In genomic region chr5:120258123-120258522, GRCh38 we compare ENCODE assay signal across 9 cellular contexts.
DNase-seq lines count a peak whose midpoint lies in the region; ATAC-seq and TF ChIP-seq lines count a peak whose summit lies in the region.
"Had no signal": no experiment of that assay in that cellular context is flagged by ENCODE, and none has a peak within 500 bp of the region (broad histone marks: within the 10 kb centered on the region; RNA-seq: fewer than 3 reads in every experiment).

No MANE protein-coding gene starts in this region.

- 54% methylated on average over 4 of the region's 4 CpGs for WGBS in liver
- WGBS in H9 (ENCODE audit: extremely low coverage, insufficient read length, low lambda C conversion rate), result no CpG with 5 or more reads among the region's 4 CpGs

- H3K23me2 ChIP-seq in H9 (ENCODE audit: insufficient read length, low read depth, low read length, poor library complexity, severe bottlenecking), result no peaks in the 10 kb centered on the region

- peak overlapping the region in 1 of 2 donors; percentile 20 for H3K27ac ChIP-seq in liver (ENCODE audit: low read depth in 1 of 2, low read length in 2 of 2)
- no peak overlapping the region for H3K27ac ChIP-seq in H9 (ENCODE audit: insufficient read length, low read depth, low read length)
- H3K27ac ChIP-seq in Peyer's patch, result no peak overlapping the region

- H3K4me3 ChIP-seq in liver (ENCODE audit: low read depth in 1 of 3, low read length in 3 of 3), result no peak overlapping the region
- no peak overlapping the region for H3K4me3 ChIP-seq in Peyer's patch

- no peak overlapping the region for H4K91ac ChIP-seq in H9 (ENCODE audit: insufficient read length, low read depth, low read length)

- H4K5ac ChIP-seq in H9 (ENCODE audit: insufficient read length, low read depth, low read length), result no peak overlapping the region

- H3K79me2 ChIP-seq in H9 (ENCODE audit: insufficient read depth, low read length), result no peaks in the 10 kb centered on the region

- H3T11ph ChIP-seq in H9 (ENCODE audit: low read length), result no peak overlapping the region

- DNase-seq in GF-D8 (lab: John Stamatoyannopoulos, UW) (peak; percentile 65), UCSD-AML1 (lab: John Stamatoyannopoulos, UW; ENCODE audit: unreplicated experiment) (peak; percentile 6), islet precursor cell (no peak), H9 (no peak), Peyer's patch (no peak)
- no peak for DNase-seq in effector CD8-positive, alpha-beta T cell (lab: John Stamatoyannopoulos, UW)
- DNase-seq: T-helper 17 cell had no signal

- H2BK15ac ChIP-seq in H9 (ENCODE audit: low read depth, low read length), result no peak overlapping the region

- no peak overlapping the region for H4K8ac ChIP-seq in H9 (replicated peaks; ENCODE audit: insufficient read length, low read depth, low read length)

- H3K9ac ChIP-seq in liver (ENCODE audit: low read depth in 1 of 2, low read length in 2 of 2) (no peak overlapping the region), H9 (ENCODE audit: extremely low read depth, insufficient read length, low read length) (no peak overlapping the region)

- ATAC-seq in HG03378 (IDR thresholded peaks at IDR 0.05; ENCODE audit: unreplicated experiment), result peak; percentile 50
- ATAC-seq: T-helper 17 cell had no signal

- H3K27me3 ChIP-seq in liver (ENCODE audit: control insufficient read depth in 4 of 4, insufficient read depth in 4 of 4, low read length in 3 of 4) (peaks cover 0 to 2% (median 0%) of the 10 kb centered on the region in 4 donors), H9 (ENCODE audit: insufficient read depth, low read length) (no peaks in the 10 kb centered on the region), Peyer's patch (no peaks in the 10 kb centered on the region)

- H3K36me3 ChIP-seq in liver (ENCODE audit: control insufficient read depth in 4 of 4, insufficient read depth in 3 of 4, low read depth in 1 of 4, low read length in 3 of 4) (no peaks in the 10 kb centered on the region), Peyer's patch (no peaks in the 10 kb centered on the region)

- H3K9me3 ChIP-seq in liver (ENCODE audit: control insufficient read depth in 4 of 4, low read length in 3 of 4) (no peaks in the 10 kb centered on the region), H9 (ENCODE audit: control insufficient read depth, low read depth, low read length) (no peaks in the 10 kb centered on the region), Peyer's patch (no peaks in the 10 kb centered on the region)

- no peak overlapping the region for H2AFZ ChIP-seq in H9 (ENCODE audit: low read length)

- H3K18ac ChIP-seq in H9 (ENCODE audit: insufficient read length, low read depth, low read length), result no peak overlapping the region

- no peak overlapping the region for H3K14ac ChIP-seq in H9 (ENCODE audit: insufficient read depth, low read length)

- H2BK5ac ChIP-seq in H9 (ENCODE audit: insufficient read length, low read length), result no peak overlapping the region

- no peak overlapping the region for H2BK120ac ChIP-seq in H9 (ENCODE audit: low read depth, low read length, poor library complexity, severe bottlenecking)

- TF ChIP-seq RAD21 in liver (IDR thresholded peaks at IDR 0.05), result no peak

- H3K27ac Mint-ChIP-seq in H9, result no peak overlapping the region
- H3K27ac Mint-ChIP-seq: T-helper 17 cell had no signal

- H3K4me3 Mint-ChIP-seq in H9, result no peak overlapping the region
- H3K4me3 Mint-ChIP-seq: T-helper 17 cell had no signal

- no peak overlapping the region for H2BK20ac ChIP-seq in H9 (ENCODE audit: low read depth, low read length, poor library complexity, severe bottlenecking)

- H3K9me3 Mint-ChIP-seq in H9, result no peaks in the 10 kb centered on the region

- H3K4me2 ChIP-seq in H9 (ENCODE audit: insufficient read depth, insufficient read length, low read length), result no peak overlapping the region

- no peak overlapping the region for H2AK5ac ChIP-seq in H9 (ENCODE audit: insufficient read length, low read length)

- H3K4me1 Mint-ChIP-seq in H9, result peaks cover 17 to 18% of the 10 kb centered on the region in 2 experiments
- H3K4me1 Mint-ChIP-seq: T-helper 17 cell had no signal

- H3K79me1 ChIP-seq in H9 (ENCODE audit: insufficient read depth, low read depth, low read length, poor library complexity, severe bottlenecking), result no peaks in the 10 kb centered on the region

- no peak overlapping the region for H3K23ac ChIP-seq in H9 (ENCODE audit: insufficient read length, low read depth, low read length)

- H4K20me1 ChIP-seq in H9 (ENCODE audit: control insufficient read depth, insufficient read depth, insufficient read length), result no peaks in the 10 kb centered on the region

- no peak for TF ChIP-seq POLR2A in Peyer's patch (IDR thresholded peaks at IDR 0.05)

- no peak overlapping the region for H2BK12ac ChIP-seq in H9 (ENCODE audit: insufficient read length, low read depth, low read length)

- no peak overlapping the region for H3K56ac ChIP-seq in H9 (ENCODE audit: insufficient read length, low read depth, low read length)

- H3K36me3 Mint-ChIP-seq in H9 (ENCODE audit: insufficient read depth in 1 of 3, low read depth in 3 of 3), result no peaks in the 10 kb centered on the region

- no peak overlapping the region for H3K4ac ChIP-seq in H9 (ENCODE audit: low read depth, low read length)

- no peaks in the 10 kb centered on the region for H3K4me1 ChIP-seq in liver (ENCODE audit: control insufficient read depth in 4 of 4, insufficient read depth in 4 of 4, low read length in 3 of 4)
- H3K4me1 ChIP-seq in H9 (ENCODE audit: insufficient read depth, low read length), result no peaks in the 10 kb centered on the region
- no peaks in the 10 kb centered on the region for H3K4me1 ChIP-seq in Peyer's patch

- no peaks in the 10 kb centered on the region for H3K27me3 Mint-ChIP-seq in H9 (ENCODE audit: low read depth)
- H3K27me3 Mint-ChIP-seq: T-helper 17 cell had no signal

- TF ChIP-seq CTCF in liver (IDR thresholded peaks at IDR 0.05; ENCODE audit: low read depth, low read length, missing input control) (no peak), H9 (conservative IDR thresholded peaks at IDR 0.05) (no peak), Peyer's patch (IDR thresholded peaks at IDR 0.05) (no peak)

TF ChIP-seq in liver, 16 proteins besides CTCF, POLR2A, EP300 and RAD21:
- TF ChIP-seq NR2F2 (IDR thresholded peaks at IDR 0.05) (peak; percentile 82), YY1 (IDR thresholded peaks at IDR 0.05) (no peak), ATF3 (IDR thresholded peaks at IDR 0.05) (no peak), JUND (IDR thresholded peaks at IDR 0.05) (no peak), HNF4G (IDR thresholded peaks at IDR 0.05) (no peak), SP1 (IDR thresholded peaks at IDR 0.05) (peak; percentile 14), RXRA (IDR thresholded peaks at IDR 0.05) (peak in 1 of 2 donors; percentile 8), TAF1 (conservative IDR thresholded peaks at IDR 0.05) (no peak), FOXA1 (IDR thresholded peaks at IDR 0.05) (no peak), EGR1 (IDR thresholded peaks at IDR 0.05; ENCODE audit: low read depth in 2 of 2) (no peak), ZBTB33 (IDR thresholded peaks at IDR 0.05) (no peak), MAX (IDR thresholded peaks at IDR 0.05) (no peak), HNF4A (conservative IDR thresholded peaks at IDR 0.05) (peak in 1 of 2 donors; percentile 16)
- TF ChIP-seq, protein P1, sequence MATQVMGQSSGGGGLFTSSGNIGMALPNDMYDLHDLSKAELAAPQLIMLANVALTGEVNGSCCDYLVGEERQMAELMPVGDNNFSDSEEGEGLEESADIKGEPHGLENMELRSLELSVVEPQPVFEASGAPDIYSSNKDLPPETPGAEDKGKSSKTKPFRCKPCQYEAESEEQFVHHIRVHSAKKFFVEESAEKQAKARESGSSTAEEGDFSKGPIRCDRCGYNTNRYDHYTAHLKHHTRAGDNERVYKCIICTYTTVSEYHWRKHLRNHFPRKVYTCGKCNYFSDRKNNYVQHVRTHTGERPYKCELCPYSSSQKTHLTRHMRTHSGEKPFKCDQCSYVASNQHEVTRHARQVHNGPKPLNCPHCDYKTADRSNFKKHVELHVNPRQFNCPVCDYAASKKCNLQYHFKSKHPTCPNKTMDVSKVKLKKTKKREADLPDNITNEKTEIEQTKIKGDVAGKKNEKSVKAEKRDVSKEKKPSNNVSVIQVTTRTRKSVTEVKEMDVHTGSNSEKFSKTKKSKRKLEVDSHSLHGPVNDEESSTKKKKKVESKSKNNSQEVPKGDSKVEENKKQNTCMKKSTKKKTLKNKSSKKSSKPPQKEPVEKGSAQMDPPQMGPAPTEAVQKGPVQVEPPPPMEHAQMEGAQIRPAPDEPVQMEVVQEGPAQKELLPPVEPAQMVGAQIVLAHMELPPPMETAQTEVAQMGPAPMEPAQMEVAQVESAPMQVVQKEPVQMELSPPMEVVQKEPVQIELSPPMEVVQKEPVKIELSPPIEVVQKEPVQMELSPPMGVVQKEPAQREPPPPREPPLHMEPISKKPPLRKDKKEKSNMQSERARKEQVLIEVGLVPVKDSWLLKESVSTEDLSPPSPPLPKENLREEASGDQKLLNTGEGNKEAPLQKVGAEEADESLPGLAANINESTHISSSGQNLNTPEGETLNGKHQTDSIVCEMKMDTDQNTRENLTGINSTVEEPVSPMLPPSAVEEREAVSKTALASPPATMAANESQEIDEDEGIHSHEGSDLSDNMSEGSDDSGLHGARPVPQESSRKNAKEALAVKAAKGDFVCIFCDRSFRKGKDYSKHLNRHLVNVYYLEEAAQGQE (IDR thresholded peaks at IDR 0.05), result no peak

Comparison
In these comparisons a context has a peak if more than half of its experiments do, and no peak if none do; other contexts are left out.
1. DNase-seq: peak in GF-D8 (single experiment) and UCSD-AML1 (single experiment); none in islet precursor cell (single experiment), H9 (single experiment), Peyer's patch (0 of 3) and effector CD8-positive, alpha-beta T cell (single experiment).